In genomic region chr5:2629035-2629434, GRCh38 we compare ENCODE assay signal across 22 cellular contexts.
DNase-seq lines count a peak whose midpoint lies in the region; ATAC-seq and TF ChIP-seq lines count a peak whose summit lies in the region.
"Had no signal": no experiment of that assay in that cellular context is flagged by ENCODE, and none has a peak within 500 bp of the region (broad histone marks: within the 10 kb centered on the region; RNA-seq: fewer than 3 reads in every experiment).

No MANE protein-coding gene starts in this region.

- no peaks in the 10 kb centered on the region for H3K27me3 ChIP-seq in endodermal cell (ENCODE audit: control insufficient read depth, insufficient read depth, low read length, poor library complexity, severe bottlenecking)
- H3K27me3 ChIP-seq: BE2C; BLaER1 treated with 17β-estradiol and CSF1 and Interleukin-3, amounts not matched to agents 10 nM and 100 nM had no signal

- DNase-seq in ELF-1 (ENCODE audit: low read depth, low spot score): peak; percentile 52
- DNase-seq in endodermal cell: peak; percentile 66
- DNase-seq in nephron progenitor cell: peak; percentile 31
- no peak for DNase-seq in NCI-H69 (lab: John Stamatoyannopoulos, UW)
- DNase-seq in T-helper 1 cell: no peak
- DNase-seq: 8988T; ACHN; AML-193; BE2C; CD4-positive, alpha-beta T cell; CD8-positive, alpha-beta memory T cell; DMS 273 treated with DMSO at 0.1 percent for 48 hours; DMS79; EL; GF-D8; GOT3; H9 had no signal

- H3K9me3 ChIP-seq in endodermal cell (ENCODE audit: control insufficient read depth, low read length): no peaks in the 10 kb centered on the region
- H3K9me3 ChIP-seq: A549; BE2C; BLaER1 treated with 17β-estradiol and CSF1 and Interleukin-3, amounts not matched to agents 10 nM and 100 nM had no signal

- H3K27me3 Mint-ChIP-seq in endodermal cell (ENCODE audit: insufficient read depth) (peaks cover 9% of the 10 kb centered on the region), nephron progenitor cell (ENCODE audit: low read depth, poor library complexity) (peaks cover 30% of the 10 kb centered on the region)
- H3K27me3 Mint-ChIP-seq: CD4-positive, alpha-beta T cell; CD8-positive, alpha-beta memory T cell had no signal

- H3K4me3 ChIP-seq in endodermal cell (ENCODE audit: low read length): no peak overlapping the region
- H3K4me3 ChIP-seq: A549; BLaER1 treated with 17β-estradiol and CSF1 and Interleukin-3, amounts not matched to agents 10 nM and 100 nM had no signal

- 67 to 100% methylated on average over 1 to 6 of the region's 7 CpGs for WGBS in endodermal cell (ENCODE audit: insufficient coverage in 1 of 2, insufficient read length in 1 of 2), 2 experiments

- no peak overlapping the region for H3K9ac ChIP-seq in endodermal cell (ENCODE audit: extremely low read depth, low read length, poor library complexity, severe bottlenecking)
- H3K9ac ChIP-seq: BLaER1 treated with 17β-estradiol and CSF1 and Interleukin-3, amounts not matched to agents 10 nM and 100 nM had no signal

- H3K27ac Mint-ChIP-seq in endodermal cell: no peak overlapping the region
- peak overlapping the region; percentile 23 for H3K27ac Mint-ChIP-seq in nephron progenitor cell
- H3K27ac Mint-ChIP-seq: CD14-positive monocyte; CD4-positive, alpha-beta T cell; CD8-positive, alpha-beta memory T cell had no signal

- H3K9me3 Mint-ChIP-seq in endodermal cell (no peaks in the 10 kb centered on the region), nephron progenitor cell (no peaks in the 10 kb centered on the region)

- no peak overlapping the region for H3K27ac ChIP-seq in endodermal cell (ENCODE audit: low read depth, low read length)
- H3K27ac ChIP-seq: A549; BLaER1 treated with 17β-estradiol and CSF1 and Interleukin-3, amounts not matched to agents 10 nM and 100 nM had no signal

- H3K4me3 Mint-ChIP-seq in endodermal cell: no peak overlapping the region
- no peak overlapping the region for H3K4me3 Mint-ChIP-seq in nephron progenitor cell
- H3K4me3 Mint-ChIP-seq: CD14-positive monocyte; CD4-positive, alpha-beta T cell; CD8-positive, alpha-beta memory T cell; H9 had no signal

- no peaks in the 10 kb centered on the region for H3K36me3 ChIP-seq in endodermal cell (ENCODE audit: control insufficient read depth, insufficient read depth, low read length)
- H3K36me3 ChIP-seq: BE2C; BLaER1 treated with 17β-estradiol and CSF1 and Interleukin-3, amounts not matched to agents 10 nM and 100 nM had no signal

- TF ChIP-seq CTCF in endodermal cell (conservative IDR thresholded peaks at IDR 0.05) (no peak), nephron progenitor cell (IDR thresholded peaks at IDR 0.05) (no peak)

- H3K4me1 ChIP-seq in endodermal cell (ENCODE audit: control insufficient read depth, insufficient read depth, low read length): no peaks in the 10 kb centered on the region
- H3K4me1 ChIP-seq: A549; BE2C; BLaER1 treated with 17β-estradiol and CSF1 and Interleukin-3, amounts not matched to agents 10 nM and 100 nM had no signal

- H3K36me3 Mint-ChIP-seq in endodermal cell (ENCODE audit: low read depth): no peaks in the 10 kb centered on the region
- H3K36me3 Mint-ChIP-seq in nephron progenitor cell (ENCODE audit: low read depth): no peaks in the 10 kb centered on the region
- H3K36me3 Mint-ChIP-seq: CD14-positive monocyte; CD8-positive, alpha-beta memory T cell had no signal

- ATAC-seq in HG03432 (IDR thresholded peaks at IDR 0.05; ENCODE audit: unreplicated experiment): no peak
- ATAC-seq: A549, HCT116 had no signal

- H3K4me1 Mint-ChIP-seq in endodermal cell (peaks cover 5% of the 10 kb centered on the region), nephron progenitor cell (peaks cover 39% of the 10 kb centered on the region)
- H3K4me1 Mint-ChIP-seq: CD14-positive monocyte; CD8-positive, alpha-beta memory T cell had no signal

Comparison
In these comparisons a context has a peak if more than half of its experiments do, and no peak if none do; other contexts are left out.
1. DNase-seq: peak in ELF-1 (single experiment), endodermal cell (single experiment) and nephron progenitor cell (single experiment); none in NCI-H69 (single experiment) and T-helper 1 cell (0 of 5).